7 cellular contexts compared by ENCODE assay signal in the genomic region with DNA sequence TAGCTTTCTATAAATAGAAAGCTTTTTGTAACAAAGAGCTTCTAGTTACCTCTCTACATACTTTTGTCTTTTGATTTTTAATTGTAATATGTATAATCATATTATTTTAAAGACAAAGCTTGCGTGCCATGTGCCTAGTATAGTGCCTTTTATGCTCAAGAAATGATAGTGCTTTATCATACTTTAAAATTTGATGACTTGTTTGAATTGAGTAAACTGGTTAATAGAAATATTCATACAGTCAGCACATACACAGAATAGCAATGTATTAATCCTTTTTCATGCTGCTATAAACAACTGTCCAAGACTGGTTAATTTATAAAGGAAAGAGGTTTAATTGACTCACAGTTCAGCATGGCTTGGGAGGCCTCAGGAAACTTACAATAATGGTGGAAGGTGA.
"Had no signal": no experiment of that assay in that cellular context is flagged by ENCODE, and none has a peak within 500 bp of the region (broad histone marks: within the 10 kb centered on the region; RNA-seq: fewer than 3 reads in every experiment).

No MANE protein-coding gene starts in this region.

- ATAC-seq: K562 had no signal

- H3K4me3 ChIP-seq: K562 had no signal

- FAIRE-seq: HTR-8/SVneo, K562 had no signal

- DNase-seq: IMR-90, KBM-7, KG1 had no signal

- H3K27ac ChIP-seq: HL-60 had no signal

- H3K27me3 Mint-ChIP-seq: IgD-negative memory B cell had no signal

- H3K27ac Mint-ChIP-seq: IgD-negative memory B cell had no signal

- H3K36me3 Mint-ChIP-seq: IgD-negative memory B cell had no signal

- H3K4me1 Mint-ChIP-seq: IgD-negative memory B cell had no signal
